Comparison of ENCODE assay signal across 9 cellular contexts in the genomic region with DNA sequence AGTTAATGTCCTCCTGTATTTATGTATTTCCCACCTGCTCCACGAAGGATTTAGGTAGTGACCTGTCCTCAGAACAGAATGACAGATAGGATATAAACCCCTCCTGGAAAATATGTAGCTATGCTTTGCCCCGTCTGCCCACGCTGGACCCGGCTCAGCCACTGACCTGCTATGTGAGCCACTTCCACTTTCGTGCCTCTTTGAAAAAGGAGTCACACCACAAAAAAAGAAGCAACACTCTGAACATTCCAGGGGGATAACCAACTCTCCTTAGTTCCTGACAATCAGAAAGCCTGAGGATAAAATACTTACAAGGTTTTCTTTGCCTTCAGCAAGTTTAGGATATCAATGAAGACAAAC. TPM values are rescaled to one million over a fixed set of nuclear protein-coding genes. Genes with fewer than 3 reads are reported as not detected.
DNase-seq lines count a peak whose midpoint lies in the region; ATAC-seq, FAIRE-seq and TF ChIP-seq lines count a peak whose summit lies in the region.
"Had no signal": no experiment of that assay in that cellular context is flagged by ENCODE, and none has a peak within 500 bp of the region (broad histone marks: within the 10 kb centered on the region; RNA-seq: fewer than 3 reads in every experiment).

No MANE protein-coding gene starts in this region.

- H3K9me1 ChIP-seq in K562 (ENCODE audit: control insufficient read depth, insufficient read depth, low read length) = no peaks in the 10 kb centered on the region

- DNase-seq in K562 (ENCODE audit: extremely low read depth in 1 of 4, low spot score in 3 of 4) (no peak), lung (ENCODE audit: low spot score) (no peak), suprapubic skin (ENCODE audit: low spot score in 2 of 2) (peak in 1 of 2 donors; percentile 44), GM19239 (ENCODE audit: insufficient read length, low spot score) (no peak), NCI-H774 (lab: John Stamatoyannopoulos, UW) (no peak), activated T-cell treated with anti-CD3 and anti-CD28 coated beads for 4 hours (no peak)
- DNase-seq: activated CD4-positive, alpha-beta T cell treated with anti-CD3 and anti-CD28 coated beads for 4 hours; cortex of kidney had no signal

- peak overlapping the region; percentile 92 for H3K4me2 ChIP-seq in KMS-11
- H3K4me2 ChIP-seq in K562 (ENCODE audit: insufficient read depth, low read length) = peak overlapping the region; percentile 60

- peaks cover 64% of the 10 kb centered on the region for H3K4me1 ChIP-seq in KMS-11 (ENCODE audit: low read depth, poor library complexity, severe bottlenecking)
- H3K4me1 ChIP-seq in K562 (replicated peaks in 1 of 2; ENCODE audit: control insufficient read depth in 2 of 2, insufficient read depth in 2 of 2, low read length in 2 of 2) = peaks cover 26 to 51% of the 10 kb centered on the region in 2 experiments
- H3K4me1 ChIP-seq in lung (ENCODE audit: control insufficient read depth in 2 of 2, insufficient read depth in 2 of 2, low read length in 2 of 2) = peaks cover 19 to 28% of the 10 kb centered on the region in 2 donors
- H3K4me1 ChIP-seq in suprapubic skin = peaks cover 78% of the 10 kb centered on the region

- POLR2A ChIA-PET in K562 (lab: Yijun Ruan, JAX) = no interaction called here

- no peak for TF ChIP-seq RAD21 in K562 (CRISPR knock-in tag; conservative IDR thresholded peaks at IDR 0.05 in 1 of 2, IDR thresholded peaks at IDR 0.05 in 1 of 2)

- CTCF ChIA-PET in K562 (lab: Yijun Ruan, JAX; ENCODE audit: low intra/inter-chr PET ratio) = no interaction called here

- no TSS peak for BruUV-seq in K562 (replicated peaks; lab: Mats Ljungman, UMichigan)

- H2AFZ ChIP-seq in KMS-11 (ENCODE audit: low read depth) (peak overlapping the region; percentile 10; the same call in 1 of the 2 replicates), K562 (ENCODE audit: low read depth, low read length) (peak overlapping the region; percentile 48)

- H4K20me1 ChIP-seq in KMS-11 (ENCODE audit: insufficient read depth) (peaks cover 30% of the 10 kb centered on the region; the same call in 1 of the 2 replicates), K562 (replicated peaks; ENCODE audit: control insufficient read depth, insufficient read depth, low read length) (peaks cover 14% of the 10 kb centered on the region; the same call in 1 of the 2 replicates)

- H3K9me3 ChIP-seq in K562 (replicated peaks; ENCODE audit: control insufficient read depth, insufficient read depth, low read depth, low read length) (no peaks in the 10 kb centered on the region), lung (ENCODE audit: control insufficient read depth in 2 of 2, insufficient read depth in 1 of 2, low read length in 1 of 2) (no peaks in the 10 kb centered on the region), suprapubic skin (no peaks in the 10 kb centered on the region)

- TF ChIP-seq EP300 in K562 (IDR thresholded peaks at IDR 0.05; ENCODE audit: low read length) = no peak
- no peak for TF ChIP-seq EP300 in suprapubic skin (IDR thresholded peaks at IDR 0.05)

- intact Hi-C loops in K562 (cut with micrococcal nuclease) = loop anchor here (1.0 kb wide), 1 partner anchor 80 kb away; a partner anchor contains a TSS

- no peak for TF ChIP-seq POLR2A in K562 (conservative IDR thresholded peaks at IDR 0.05)
- TF ChIP-seq POLR2A in suprapubic skin (IDR thresholded peaks at IDR 0.05) = no peak

- in situ Hi-C loops in K562 (cut with MboI) = no loop called here

- H3K27ac ChIP-seq in KMS-11 (peak overlapping the region; percentile 36), K562 (ENCODE audit: extremely low read depth, low read depth, low read length) (peak overlapping the region; percentile 37; the same call in 1 of the 3 replicates), lung (ENCODE audit: low read depth in 1 of 2, low read length in 1 of 2) (peak overlapping the region; percentile 71 to 98), suprapubic skin (peak overlapping the region; percentile 70)

- no peak overlapping the region for H3K4me3 ChIP-seq in KMS-11 (IDR thresholded peaks at IDR 0.05; ENCODE audit: insufficient read depth, low read depth, low read length)
- no peak overlapping the region for H3K4me3 ChIP-seq in K562
- no peak overlapping the region for H3K4me3 ChIP-seq in lung
- peak overlapping the region; percentile 18 for H3K4me3 ChIP-seq in suprapubic skin

- FAIRE-seq in K562 (lab: Jason Lieb, UNC) (no peak), GM19239 (lab: Jason Lieb, UNC) (no peak)

- ATAC-seq in K562 = no peak
- ATAC-seq in lung (ENCODE audit: insufficient read depth, low FRiP score) = no peak

- 28% methylated on average over 5 of the region's 5 CpGs for WGBS in K562 (ENCODE audit: insufficient coverage, low coverage, missing lambda C conversion rate)
- WGBS in lung, 2 donors = 33 to 46% methylated on average over 5 of the region's 5 CpGs
- WGBS in suprapubic skin = 43% methylated on average over 5 of the region's 5 CpGs

- peaks cover 60% of the 10 kb centered on the region; the same call in 1 of the 2 replicates for H3K79me2 ChIP-seq in KMS-11 (ENCODE audit: insufficient read depth, low read depth)
- peaks cover 10% of the 10 kb centered on the region; the same call in 1 of the 3 replicates for H3K79me2 ChIP-seq in K562 (ENCODE audit: control insufficient read depth, insufficient read depth, low read length)

- H3K9ac ChIP-seq in KMS-11 = peak overlapping the region; percentile 9; the same call in 1 of the 2 replicates
- peak overlapping the region in 1 of 2 experiments; percentile 33; a peak in 2 of 4 replicates for H3K9ac ChIP-seq in K562 (ENCODE audit: insufficient read depth in 1 of 2, low read depth in 2 of 2, low read length in 2 of 2)

- H3K27me3 ChIP-seq in KMS-11 (ENCODE audit: insufficient read depth, low read depth) (no peaks in the 10 kb centered on the region), K562 (ENCODE audit: control insufficient read depth in 2 of 2, insufficient read depth in 2 of 2, low read length in 2 of 2) (no peaks in the 10 kb centered on the region), lung (ENCODE audit: control insufficient read depth, insufficient read depth) (no peaks in the 10 kb centered on the region), suprapubic skin (no peaks in the 10 kb centered on the region)

- H3K36me3 ChIP-seq in KMS-11 (ENCODE audit: insufficient read depth) = no peaks in the 10 kb centered on the region
- no peaks in the 10 kb centered on the region for H3K36me3 ChIP-seq in K562 (ENCODE audit: control insufficient read depth, insufficient read depth, low read length)
- no peaks in the 10 kb centered on the region for H3K36me3 ChIP-seq in lung (ENCODE audit: control insufficient read depth in 2 of 2, insufficient read depth in 2 of 2, low read length in 2 of 2)
- H3K36me3 ChIP-seq in suprapubic skin = no peaks in the 10 kb centered on the region

- TF ChIP-seq CTCF in KMS-11 (conservative IDR thresholded peaks at IDR 0.05; ENCODE audit: low read depth, low read length) = no peak
- no peak for TF ChIP-seq CTCF in K562 (IDR thresholded peaks at IDR 0.05 in 2 of 3, conservative IDR thresholded peaks at IDR 0.05 in 1 of 3; ENCODE audit: insufficient read depth in 2 of 3, low read depth in 1 of 3, low read length in 3 of 3)
- no peak for TF ChIP-seq CTCF in lung (IDR thresholded peaks at IDR 0.05; ENCODE audit: control extremely low read depth, extremely low read depth)
- TF ChIP-seq CTCF in suprapubic skin (IDR thresholded peaks at IDR 0.05) = no peak

TF ChIP-seq in K562, 482 proteins besides CTCF, POLR2A, EP300 and RAD21 (continues in another document):
- TF ChIP-seq TEAD1 (CRISPR knock-in tag; IDR thresholded peaks at IDR 0.05) (peak in 1 of 2 experiments; percentile 30; a peak in 1 of 4 replicates), GATAD2B (IDR thresholded peaks at IDR 0.05; ENCODE audit: borderline replicate concordance) (no peak), MECOM (CRISPR knock-in tag; IDR thresholded peaks at IDR 0.05) (0 out of 2 replicates have a peak, but pooled peaks have one; percentile 37)
- TF ChIP-seq, protein P1, sequence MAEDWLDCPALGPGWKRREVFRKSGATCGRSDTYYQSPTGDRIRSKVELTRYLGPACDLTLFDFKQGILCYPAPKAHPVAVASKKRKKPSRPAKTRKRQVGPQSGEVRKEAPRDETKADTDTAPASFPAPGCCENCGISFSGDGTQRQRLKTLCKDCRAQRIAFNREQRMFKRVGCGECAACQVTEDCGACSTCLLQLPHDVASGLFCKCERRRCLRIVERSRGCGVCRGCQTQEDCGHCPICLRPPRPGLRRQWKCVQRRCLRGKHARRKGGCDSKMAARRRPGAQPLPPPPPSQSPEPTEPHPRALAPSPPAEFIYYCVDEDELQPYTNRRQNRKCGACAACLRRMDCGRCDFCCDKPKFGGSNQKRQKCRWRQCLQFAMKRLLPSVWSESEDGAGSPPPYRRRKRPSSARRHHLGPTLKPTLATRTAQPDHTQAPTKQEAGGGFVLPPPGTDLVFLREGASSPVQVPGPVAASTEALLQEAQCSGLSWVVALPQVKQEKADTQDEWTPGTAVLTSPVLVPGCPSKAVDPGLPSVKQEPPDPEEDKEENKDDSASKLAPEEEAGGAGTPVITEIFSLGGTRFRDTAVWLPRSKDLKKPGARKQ (CRISPR knock-in tag; IDR thresholded peaks at IDR 0.05) = 0 out of 2 replicates have a peak, but pooled peaks have one; percentile 25

RNA-seq across cellular contexts. Expression of a gene that starts 11.1 kb away (rescaled TPM):
- total RNA-seq in K562 (2011; cell fraction: chromatin; rRNA removed; ENCODE audit: low replicate concordance) = 7.8 and 10.5 TPM in 2 replicates
- 3.7 and 4.2 TPM in 2 replicates for total RNA-seq in K562 (2011; cell fraction: nucleolus; rRNA removed)
- total RNA-seq in K562 (2011; cell fraction: nucleoplasm; rRNA removed) = 6.9 and 7.2 TPM in 2 replicates
- total RNA-seq in K562 (2014; rRNA removed) (14.0 and 14.3 TPM in 2 replicates), K562 (2014; rRNA removed; fragmentation: Illumina TruSeq; extraction: Trizol) (23.6 and 25.3 TPM in 2 replicates), K562 (2015; rRNA removed; fragmentation: Illumina TruSeq; extraction: Trizol) (15.2 and 15.9 TPM in 2 replicates), K562 (2021) (22.2 and 22.6 TPM in 2 replicates), lung (100 to 1,000 TPM in 1 of 2 donors, 10 to 100 TPM in 1; 89.5 to 242 TPM), suprapubic skin (100 to 1,000 TPM; 236 to 420 (median 277) TPM)
- polyA plus RNA-seq in K562 (2011; rRNA removed) (6.7 and 21.8 TPM in 2 replicates), K562 (2014; fragmentation: Illumina TruSeq; extraction: Trizol) (24.1 and 24.4 TPM in 2 replicates), K562 (2014; fragmentation: Nextera tagmentation; extraction: Ambion mirVana) (10 to 100 TPM; 10.2 to 11.3 TPM), K562 (2014; rRNA removed) (15.0 TPM in 2 replicates), lung (100 to 1,000 TPM; 134 to 731 TPM)
- polyA plus RNA-seq in K562 (2011; cell fraction: cytosol; rRNA removed) = 2.9 and 11.7 TPM in 2 replicates
- polyA plus RNA-seq in K562 (2011; cell fraction: nucleus; rRNA removed) = 5.2 and 22.6 TPM in 2 replicates
- 13.0 and 38.4 TPM in 2 replicates for polyA plus RNA-seq in K562 (2012)
- polyA minus RNA-seq in K562 (2011; rRNA and poly(A)+ RNA removed) = 9.4 and 28.7 TPM in 2 replicates
- 4.5 and 25.5 TPM in 2 replicates for polyA minus RNA-seq in K562 (2011; cell fraction: cytosol; rRNA and poly(A)+ RNA removed)
- polyA minus RNA-seq in K562 (2011; cell fraction: nucleus; rRNA and poly(A)+ RNA removed) = 2.6 and 14.3 TPM in 2 replicates
